35 cellular contexts compared by ENCODE assay signal in genomic region chrX:37659047-37659446, GRCh38. TPM values are rescaled to one million over a fixed set of nuclear protein-coding genes. Genes with fewer than 3 reads are reported as not detected.
A peak's percentile ranks its signal among the peaks of the same experiment; 100 is the strongest.
DNase-seq lines count a peak whose midpoint lies in the region; ATAC-seq, FAIRE-seq and TF ChIP-seq lines count a peak whose summit lies in the region.
"Had no signal": no experiment of that assay in that cellular context is flagged by ENCODE, and none has a peak within 500 bp of the region (broad histone marks: within the 10 kb centered on the region; RNA-seq: fewer than 3 reads in every experiment).

No MANE protein-coding gene starts in this region.

- H3K79me2 ChIP-seq in K562 (ENCODE audit: control insufficient read depth, insufficient read depth, low read length) = no peaks in the 10 kb centered on the region

- POLR2A ChIA-PET in K562 (lab: Yijun Ruan, JAX) = interaction anchor here (0.6 to 1.2 kb wide), 3 partner anchors 10 to 101 kb away, joined by 3 to 4 read pairs (median 4); no protein-coding TSS in a partner anchor

- ATAC-seq in K562 = no peak
- no peak for ATAC-seq in HG02973 (IDR thresholded peaks at IDR 0.05; ENCODE audit: unreplicated experiment)
- ATAC-seq: A549; CD8-positive, alpha-beta T cell had no signal

- no peak overlapping the region for H3K23ac ChIP-seq in mesenchymal stem cell (ENCODE audit: low read length in 2 of 2)

- H4K8ac ChIP-seq in mesenchymal stem cell (ENCODE audit: low read length) = no peak overlapping the region

- H3K9me3 ChIP-seq in HAP-1 (no peaks in the 10 kb centered on the region), K562 (replicated peaks; ENCODE audit: control insufficient read depth, insufficient read depth, low read depth, low read length) (no peaks in the 10 kb centered on the region), mesenchymal stem cell (ENCODE audit: control insufficient read depth, low read length) (no peaks in the 10 kb centered on the region)
- H3K9me3 ChIP-seq: A549; BE2C; BLaER1; BLaER1 treated with 17β-estradiol and CSF1 and Interleukin-3, amounts not matched to agents 10 nM and 100 nM; Caco-2 had no signal

- H3K4me1 ChIP-seq in HAP-1 = peaks cover 19% of the 10 kb centered on the region
- peaks cover 0 to 10% of the 10 kb centered on the region in 2 experiments; a peak in 3 of 5 replicates for H3K4me1 ChIP-seq in K562 (replicated peaks in 1 of 2; ENCODE audit: control insufficient read depth in 2 of 2, insufficient read depth in 2 of 2, low read length in 2 of 2)
- no peaks in the 10 kb centered on the region for H3K4me1 ChIP-seq in mesenchymal stem cell (ENCODE audit: control insufficient read depth, insufficient read depth, low read depth, low read length)
- H3K4me1 ChIP-seq: A549; BE2C; BLaER1; BLaER1 treated with 17β-estradiol and CSF1 and Interleukin-3, amounts not matched to agents 10 nM and 100 nM; Caco-2 had no signal

- in situ Hi-C loops in HAP-1 (cut with MboI; ENCODE audit: low sequenced_read_pairs) (no loop called here), K562 (cut with MboI) (no loop called here)

- H2AK5ac ChIP-seq in mesenchymal stem cell (ENCODE audit: low read length, severe bottlenecking) = no peak overlapping the region

- no peak for TF ChIP-seq EP300 in K562 (IDR thresholded peaks at IDR 0.05; ENCODE audit: low read length)

- CTCF ChIA-PET in K562 (lab: Yijun Ruan, JAX; ENCODE audit: low intra/inter-chr PET ratio) = no interaction called here

- intact Hi-C loops in K562 (cut with micrococcal nuclease) = no loop called here

- H3K4me3 ChIP-seq in HAP-1 = no peak overlapping the region
- H3K4me3 ChIP-seq in K562 = no peak overlapping the region
- H3K4me3 ChIP-seq in mesenchymal stem cell (ENCODE audit: insufficient read depth in 1 of 2, low read depth in 1 of 2, low read length in 2 of 2) = no peak overlapping the region
- H3K4me3 ChIP-seq: A549; BLaER1; BLaER1 treated with 17β-estradiol and CSF1 and Interleukin-3, amounts not matched to agents 10 nM and 100 nM had no signal

- WGBS in K562 (ENCODE audit: insufficient coverage, low coverage, missing lambda C conversion rate) = 67% methylated on average over 1 of the region's 1 CpG
- WGBS in mesenchymal stem cell = no CpG with 5 or more reads among the region's 1 CpG

- H4K91ac ChIP-seq in mesenchymal stem cell (ENCODE audit: low read length) = no peak overlapping the region

- no peak overlapping the region for H3K9ac ChIP-seq in K562 (ENCODE audit: insufficient read depth in 1 of 2, low read depth in 2 of 2, low read length in 2 of 2)
- no peak overlapping the region for H3K9ac ChIP-seq in mesenchymal stem cell (ENCODE audit: low read length)
- H3K9ac ChIP-seq: BLaER1; BLaER1 treated with 17β-estradiol and CSF1 and Interleukin-3, amounts not matched to agents 10 nM and 100 nM had no signal

- H3K4ac ChIP-seq in mesenchymal stem cell (ENCODE audit: low read depth in 1 of 2, low read length in 2 of 2) = no peak overlapping the region

- no peaks in the 10 kb centered on the region for H3K79me1 ChIP-seq in mesenchymal stem cell (replicated peaks; ENCODE audit: low read length, poor library complexity, severe bottlenecking)

- no peaks in the 10 kb centered on the region for H3K9me1 ChIP-seq in K562 (ENCODE audit: control insufficient read depth, insufficient read depth, low read length)

- no peak overlapping the region for H3K18ac ChIP-seq in mesenchymal stem cell (ENCODE audit: low read depth in 1 of 2, low read length in 2 of 2)

- H3K27me3 ChIP-seq in HAP-1 (ENCODE audit: low read depth) (no peaks in the 10 kb centered on the region), K562 (ENCODE audit: control insufficient read depth in 2 of 2, insufficient read depth in 2 of 2, low read length in 2 of 2) (no peaks in the 10 kb centered on the region), mesenchymal stem cell (ENCODE audit: control insufficient read depth in 1 of 2, insufficient read depth in 1 of 2, low read length in 2 of 2) (peaks cover 0 to 11% of the 10 kb centered on the region in 2 experiments)
- H3K27me3 ChIP-seq: BE2C; BLaER1; BLaER1 treated with 17β-estradiol and CSF1 and Interleukin-3, amounts not matched to agents 10 nM and 100 nM had no signal

- H2BK15ac ChIP-seq in mesenchymal stem cell (ENCODE audit: low read depth, poor library complexity, severe bottlenecking) = no peak overlapping the region

- TF ChIP-seq POLR2A in K562 (conservative IDR thresholded peaks at IDR 0.05) = no peak

- no peak overlapping the region for H2BK120ac ChIP-seq in mesenchymal stem cell (ENCODE audit: low read depth, low read length)

- H2BK5ac ChIP-seq in mesenchymal stem cell (ENCODE audit: low read depth, low read length, poor library complexity, severe bottlenecking) = no peak overlapping the region

- H3K4me2 ChIP-seq in K562 (ENCODE audit: insufficient read depth, low read length) = no peak overlapping the region
- no peak overlapping the region for H3K4me2 ChIP-seq in mesenchymal stem cell (ENCODE audit: low read length, poor library complexity, severe bottlenecking)
- H3K4me2 ChIP-seq: A549; BLaER1; BLaER1 treated with 17β-estradiol and CSF1 and Interleukin-3, amounts not matched to agents 10 nM and 100 nM had no signal

- TF ChIP-seq CTCF in K562 (IDR thresholded peaks at IDR 0.05 in 2 of 3, conservative IDR thresholded peaks at IDR 0.05 in 1 of 3; ENCODE audit: insufficient read depth in 2 of 3, low read depth in 1 of 3, low read length in 3 of 3) = no peak

- BruUV-seq in K562 (replicated peaks; lab: Mats Ljungman, UMichigan) = no TSS peak

- H3K36me3 ChIP-seq in HAP-1 (replicated peaks) = no peaks in the 10 kb centered on the region
- no peaks in the 10 kb centered on the region; the same call in 2 of the 3 replicates for H3K36me3 ChIP-seq in K562 (ENCODE audit: control insufficient read depth, insufficient read depth, low read length)
- no peaks in the 10 kb centered on the region for H3K36me3 ChIP-seq in mesenchymal stem cell (ENCODE audit: control insufficient read depth in 1 of 2, insufficient read depth in 2 of 2, low read depth in 1 of 2, low read length in 2 of 2)
- H3K36me3 ChIP-seq: BE2C; BLaER1; BLaER1 treated with 17β-estradiol and CSF1 and Interleukin-3, amounts not matched to agents 10 nM and 100 nM had no signal

- no peaks in the 10 kb centered on the region for H4K20me1 ChIP-seq in K562 (replicated peaks; ENCODE audit: control insufficient read depth, insufficient read depth, low read length)
- H4K20me1 ChIP-seq: BLaER1; BLaER1 treated with 17β-estradiol and CSF1 and Interleukin-3, amounts not matched to agents 10 nM and 100 nM had no signal

- DNase-seq in HAP-1 (ENCODE audit: low spot score in 2 of 2) (peak; percentile 35 to 68), NCI-H1048 (lab: John Stamatoyannopoulos, UW) (peak; percentile 2), K562 (ENCODE audit: extremely low read depth in 1 of 4, low spot score in 3 of 4) (no peak), mesenchymal stem cell (no peak)
- DNase-seq in activated CD4-positive, alpha-beta T cell treated with anti-CD3 and anti-CD28 coated beads, Interleukin-2, amount 50 U/mL, for 48 hours = no peak
- no peak for DNase-seq in NK-92 treated with Interleukin-12 subunit alpha and Interleukin-12 subunit beta, amount 100 ng/mL, for 24 hours (lab: John Stamatoyannopoulos, UW)
- DNase-seq: 8988T; ACHN; AML-193; BE2C; C1 segment of cervical spinal cord; Caco-2; Calu3; CD4-positive, alpha-beta memory T cell; CD4-positive, alpha-beta T cell; CD4-positive, CD25-positive, alpha-beta regulatory T cell; CD8-positive, alpha-beta memory T cell; CD8-positive, alpha-beta T cell; COR-L47; DMS 273 treated with DMSO at 0.1 percent for 48 hours; DMS153; DMS53; DMS79; DMS79 treated with DMSO at 0.1 percent for 48 hours; DND-41; EL had no signal

- H2BK12ac ChIP-seq in mesenchymal stem cell (ENCODE audit: low read length in 2 of 2) = no peak overlapping the region

- no peak overlapping the region for H2AFZ ChIP-seq in K562 (ENCODE audit: low read depth, low read length)
- H2AFZ ChIP-seq in mesenchymal stem cell (ENCODE audit: low read depth, low read length) = no peak overlapping the region

- H3K27ac ChIP-seq in K562 (ENCODE audit: extremely low read depth, low read depth, low read length) (no peak overlapping the region), mesenchymal stem cell (ENCODE audit: low read length, poor library complexity, severe bottlenecking) (no peak overlapping the region)
- H3K27ac ChIP-seq: 22Rv1; A549; BLaER1; BLaER1 treated with 17β-estradiol and CSF1 and Interleukin-3, amounts not matched to agents 10 nM and 100 nM; C4-2B had no signal

- no peak for FAIRE-seq in K562 (lab: Jason Lieb, UNC)
- peak; percentile 78 for FAIRE-seq in colon (lab: Jason Lieb, UNC)
- FAIRE-seq: A204.1 had no signal

- TF ChIP-seq RAD21 in K562 (CRISPR knock-in tag; conservative IDR thresholded peaks at IDR 0.05 in 1 of 2, IDR thresholded peaks at IDR 0.05 in 1 of 2) = no peak

- no peak overlapping the region for H3K14ac ChIP-seq in mesenchymal stem cell (ENCODE audit: low read length in 2 of 2)

RNA-seq across cellular contexts. Expression of gene XK, which starts 26.5 kb away (rescaled TPM):
- total RNA-seq in K562 (2011; cell fraction: chromatin; rRNA removed; ENCODE audit: low replicate concordance) = 8.3 and 16.9 TPM in 2 replicates
- total RNA-seq in K562 (2011; cell fraction: nucleolus; rRNA removed) = 10.7 and 12.9 TPM in 2 replicates
- total RNA-seq in K562 (2011; cell fraction: nucleoplasm; rRNA removed) = 23.0 and 39.2 TPM in 2 replicates
- 7.0 and 8.4 TPM in 2 replicates for total RNA-seq in K562 (2014; rRNA removed)
- 16.8 and 18.3 TPM in 2 replicates for total RNA-seq in K562 (2014; rRNA removed; fragmentation: Illumina TruSeq; extraction: Trizol)
- 10.4 and 11.6 TPM in 2 replicates for total RNA-seq in K562 (2015; rRNA removed; fragmentation: Illumina TruSeq; extraction: Trizol)
- 13.7 and 14.3 TPM in 2 replicates for total RNA-seq in K562 (2021)
- 19.2 and 21.6 TPM in 2 replicates for polyA plus RNA-seq in K562 (2011; rRNA removed)
- polyA plus RNA-seq in K562 (2011; cell fraction: cytosol; rRNA removed) = 9.9 and 15.1 TPM in 2 replicates
- 5.5 and 7.4 TPM in 2 replicates for polyA plus RNA-seq in K562 (2011; cell fraction: nucleus; rRNA removed)
- polyA plus RNA-seq in K562 (2012) = 9.0 and 13.2 TPM in 2 replicates
- 12.6 and 14.4 TPM in 2 replicates for polyA plus RNA-seq in K562 (2014; fragmentation: Illumina TruSeq; extraction: Trizol)
- 1 to 10 TPM; 4.0 to 6.0 TPM for polyA plus RNA-seq in K562 (2014; fragmentation: Nextera tagmentation; extraction: Ambion mirVana)
- 7.8 and 11.7 TPM in 2 replicates for polyA plus RNA-seq in K562 (2014; rRNA removed)
- 28.8 and 29.4 TPM in 2 replicates for polyA minus RNA-seq in K562 (2011; rRNA and poly(A)+ RNA removed)
- 14.0 and 15.6 TPM in 2 replicates for polyA minus RNA-seq in K562 (2011; cell fraction: cytosol; rRNA and poly(A)+ RNA removed)
- polyA minus RNA-seq in K562 (2011; cell fraction: nucleus; rRNA and poly(A)+ RNA removed) = 6.5 and 8.9 TPM in 2 replicates
- polyA plus RNA-seq in mesenchymal stem cell (2013, experiment 1 of 2) = 0.01 TPM
- polyA plus RNA-seq in mesenchymal stem cell (2013, experiment 2 of 2) = under 0.01 TPM
- total RNA-seq: CD4-positive, alpha-beta memory T cell; CD8-positive, alpha-beta T cell had no signal
- polyA plus RNA-seq: BJ; CD4-positive, alpha-beta memory T cell; CD4-positive, CD25-positive, alpha-beta regulatory T cell; CD8-positive, alpha-beta memory T cell had no signal

Comparison
In these comparisons a context has a peak if more than half of its experiments do, and no peak if none do; other contexts are left out.
1. DNase-seq: peak in HAP-1 (2 of 2) and NCI-H1048 (single experiment); none in K562 (0 of 4), activated CD4-positive, alpha-beta T cell treated with anti-CD3 and anti-CD28 coated beads, Interleukin-2, amount 50 U/mL, for 48 hours (0 of 2), NK-92 treated with Interleukin-12 subunit alpha and Interleukin-12 subunit beta, amount 100 ng/mL, for 24 hours (single experiment) and mesenchymal stem cell (single experiment).